14 cellular contexts compared by ENCODE assay signal in the genomic region with DNA sequence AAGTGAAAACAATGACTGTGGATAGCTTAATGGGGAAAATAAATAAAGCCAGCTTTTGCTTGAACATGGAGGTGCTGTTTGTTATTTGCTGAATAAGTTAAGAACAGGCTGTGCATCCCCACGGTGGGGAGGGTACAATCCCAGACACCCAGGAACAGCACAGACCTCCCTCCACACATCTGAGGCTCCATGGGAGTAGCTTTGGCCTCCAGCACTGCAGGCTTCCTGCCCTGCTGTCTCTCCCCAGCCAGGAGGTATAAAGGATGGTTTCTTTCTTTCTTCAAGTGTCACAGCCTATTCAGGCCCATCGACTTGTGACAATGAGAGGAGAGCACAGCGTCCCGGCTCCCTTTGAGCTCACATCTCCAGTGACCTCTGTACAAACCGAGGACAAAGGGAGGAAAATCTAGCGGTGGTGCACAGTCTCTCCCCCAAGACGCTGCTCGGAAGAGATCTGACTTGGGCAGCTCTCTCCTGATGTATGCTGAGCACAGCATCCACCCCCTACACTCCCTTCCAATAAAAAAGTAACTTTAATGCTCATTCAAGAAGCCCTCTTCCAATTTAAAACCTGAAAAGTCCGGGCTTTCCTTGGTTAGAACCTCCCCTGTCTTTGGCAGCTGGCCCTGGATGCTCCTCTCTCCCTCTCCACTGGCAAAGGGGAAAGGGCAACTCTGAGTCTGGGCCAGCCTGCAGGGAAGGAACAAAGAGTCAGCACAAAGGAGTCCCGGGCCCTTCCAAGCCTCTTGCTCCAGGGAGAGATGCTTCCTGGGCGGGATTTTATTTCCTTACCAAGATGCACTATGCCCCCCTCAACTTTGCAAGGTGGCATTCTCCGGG. TPM values are rescaled to one million over a fixed set of nuclear protein-coding genes. Genes with fewer than 3 reads are reported as not detected.
DNase-seq lines count a peak whose midpoint lies in the region; ATAC-seq, FAIRE-seq and TF ChIP-seq lines count a peak whose summit lies in the region.
"Had no signal": no experiment of that assay in that cellular context is flagged by ENCODE, and none has a peak within 500 bp of the region (broad histone marks: within the 10 kb centered on the region; RNA-seq: fewer than 3 reads in every experiment).

No MANE protein-coding gene starts in this region.

- peaks cover 7% of the 10 kb centered on the region for H3K4me1 Mint-ChIP-seq in endodermal cell
- H3K4me1 Mint-ChIP-seq in neural progenitor cell, result peaks cover 88% of the 10 kb centered on the region
- peaks cover 10% of the 10 kb centered on the region for H3K4me1 Mint-ChIP-seq in activated naive CD4-positive, alpha-beta T cell treated with anti-CD3 and anti-CD28 coated beads for 36 hours (ENCODE audit: low read depth)
- peaks cover 26% of the 10 kb centered on the region for H3K4me1 Mint-ChIP-seq in activated naive CD8-positive, alpha-beta T cell treated with anti-CD3 and anti-CD28 coated beads, Interleukin-2, amount 50 U/mL, for 24 hours

- WGBS in right lobe of liver (ENCODE audit: insufficient coverage, low coverage, low lambda C conversion rate, missing lambda C conversion rate), result 39% methylated on average over 6 of the region's 12 CpGs
- 85% methylated on average over 11 of the region's 12 CpGs for WGBS in HepG2 (ENCODE audit: low lambda C conversion rate)
- 64 to 70% methylated on average over 8 to 12 of the region's 12 CpGs for whole genome bisulfite sequencing in endodermal cell (ENCODE audit: insufficient coverage in 1 of 2, insufficient read length in 1 of 2), 2 experiments

- H3K36me3 ChIP-seq in right lobe of liver, result no peaks in the 10 kb centered on the region
- H3K36me3 ChIP-seq in HepG2 (replicated peaks in 1 of 2; ENCODE audit: control insufficient read depth in 1 of 2, insufficient read depth in 2 of 2, low read length in 2 of 2), result peaks cover 13 to 38% of the 10 kb centered on the region in 2 experiments
- no peaks in the 10 kb centered on the region for H3K36me3 ChIP-seq in endodermal cell (ENCODE audit: control insufficient read depth, insufficient read depth, low read length)
- no peaks in the 10 kb centered on the region for H3K36me3 ChIP-seq in neural progenitor cell

- H3K4me2 ChIP-seq in HepG2 (ENCODE audit: low read depth, low read length) (no peak overlapping the region), neural progenitor cell (peak overlapping the region; percentile 71)

- in situ Hi-C loops in HepG2 (cut with HindIII; ENCODE audit: extremely low pct_ligation_motif_present, low pct_unique_long_range_greater_than_20kb), result no loop called here

- no peak for TF ChIP-seq RAD21 in HepG2 (CRISPR knock-in tag; IDR thresholded peaks at IDR 0.05)

- H2AFZ ChIP-seq in HepG2 (ENCODE audit: low read length), result no peak overlapping the region
- H2AFZ ChIP-seq in neural progenitor cell (replicated peaks), result no peak overlapping the region

- ATAC-seq in right lobe of liver, result peak in 3 of 4 donors; percentile 20 to 48 (median 26)
- ATAC-seq in HepG2, result no peak
- ATAC-seq in activated naive CD8-positive, alpha-beta T cell treated with anti-CD3 and anti-CD28 coated beads, Interleukin-2, amount 50 U/mL, for 24 hours, result no peak

- H3F3A ChIP-seq in neural progenitor cell (ENCODE audit: low read depth), result peaks cover 24% of the 10 kb centered on the region

- no TSS peak for BruUV-seq in HepG2 (replicated peaks; lab: Mats Ljungman, UMichigan)

- POLR2A ChIA-PET in HepG2 (lab: Yijun Ruan, JAX) (no interaction called here), RWPE1 (lab: Yijun Ruan, JAX; ENCODE audit: low non-redundant PET) (no interaction called here)

- H3K27me3 ChIP-seq in right lobe of liver (no peaks in the 10 kb centered on the region), HepG2 (ENCODE audit: control insufficient read depth in 1 of 2, insufficient read depth in 2 of 2, low read length in 2 of 2) (no peaks in the 10 kb centered on the region), endodermal cell (ENCODE audit: control insufficient read depth, insufficient read depth, low read length, poor library complexity, severe bottlenecking) (no peaks in the 10 kb centered on the region), neural progenitor cell (no peaks in the 10 kb centered on the region)

- H3K9me3 ChIP-seq in right lobe of liver, result no peaks in the 10 kb centered on the region
- no peaks in the 10 kb centered on the region for H3K9me3 ChIP-seq in HepG2 (ENCODE audit: low read length)
- no peaks in the 10 kb centered on the region for H3K9me3 ChIP-seq in endodermal cell (ENCODE audit: control insufficient read depth, low read length)
- H3K9me3 ChIP-seq in neural progenitor cell (ENCODE audit: low read depth), result no peaks in the 10 kb centered on the region

- H3K4me3 Mint-ChIP-seq in endodermal cell, result no peak overlapping the region
- peak overlapping the region; percentile 31 for H3K4me3 Mint-ChIP-seq in neural progenitor cell
- H3K4me3 Mint-ChIP-seq in activated naive CD4-positive, alpha-beta T cell treated with anti-CD3 and anti-CD28 coated beads for 36 hours, result no peak overlapping the region
- no peak overlapping the region for H3K4me3 Mint-ChIP-seq in activated naive CD8-positive, alpha-beta T cell treated with anti-CD3 and anti-CD28 coated beads, Interleukin-2, amount 50 U/mL, for 24 hours

- TF ChIP-seq POLR2A in right lobe of liver (IDR thresholded peaks at IDR 0.05), result no peak
- no peak for TF ChIP-seq POLR2A in HepG2 (IDR thresholded peaks at IDR 0.05; ENCODE audit: insufficient read depth in 1 of 2, low read depth in 2 of 2, low read length in 2 of 2)

- no peak for TF ChIP-seq CTCF in right lobe of liver (IDR thresholded peaks at IDR 0.05)
- no peak for TF ChIP-seq CTCF in HepG2 (CRISPR knock-in tag; IDR thresholded peaks at IDR 0.05)
- no peak for TF ChIP-seq CTCF in endodermal cell (conservative IDR thresholded peaks at IDR 0.05)
- no peak for TF ChIP-seq CTCF in neural progenitor cell (IDR thresholded peaks at IDR 0.05)
- TF ChIP-seq CTCF in RWPE1 (conservative IDR thresholded peaks at IDR 0.05; ENCODE audit: low read depth), result no peak

- FAIRE-seq in HepG2 (lab: Jason Lieb, UNC), result no peak
- FAIRE-seq: GM12891, H54 had no signal

- CTCF ChIA-PET in HepG2 (lab: Yijun Ruan, JAX; ENCODE audit: low intra/inter-chr PET ratio, low total read pairs), result no interaction called here
- CTCF ChIA-PET in RWPE1 (lab: Yijun Ruan, JAX), result interaction anchor here (0.6 to 0.7 kb wide), 2 partner anchors 18 to 284 kb away, joined by 3 to 4 read pairs; partner anchors contain the start of gene CHST15
- CTCF ChIA-PET in activated naive CD4-positive, alpha-beta T cell treated with anti-CD3 and anti-CD28 coated beads for 36 hours (lab: Charles Lee), result no interaction called here

- H3K4me3 ChIP-seq in right lobe of liver (no peak overlapping the region), HepG2 (replicated peaks in 1 of 3; ENCODE audit: insufficient read depth in 1 of 3, low read depth in 2 of 3, low read length in 3 of 3) (no peak overlapping the region), endodermal cell (ENCODE audit: low read length) (no peak overlapping the region), neural progenitor cell (peak overlapping the region; percentile 19)

- H3K27ac Mint-ChIP-seq in endodermal cell, result no peak overlapping the region
- H3K27ac Mint-ChIP-seq in neural progenitor cell, result peak overlapping the region; percentile 93
- H3K27ac Mint-ChIP-seq in activated naive CD4-positive, alpha-beta T cell treated with anti-CD3 and anti-CD28 coated beads for 36 hours, result no peak overlapping the region
- H3K27ac Mint-ChIP-seq in activated naive CD8-positive, alpha-beta T cell treated with anti-CD3 and anti-CD28 coated beads, Interleukin-2, amount 50 U/mL, for 24 hours, result no peak overlapping the region
- H3K27ac Mint-ChIP-seq: activated T-cell treated with anti-CD3 and anti-CD28 coated beads, Interleukin-2, amount 50 U/mL, for 72 hours had no signal

- intact Hi-C loops in right lobe of liver (cut with DNase I), result no loop called here
- intact Hi-C loops in HepG2 (cut with micrococcal nuclease; ENCODE audit: unreplicated experiment), result no loop called here
- intact Hi-C loops in activated naive CD4-positive, alpha-beta T cell treated with anti-CD3 and anti-CD28 coated beads for 36 hours (cut with micrococcal nuclease), result no loop called here

- H3K27ac ChIP-seq in right lobe of liver, result peak overlapping the region in 1 of 3 donors; percentile 1
- no peak overlapping the region for H3K27ac ChIP-seq in HepG2 (ENCODE audit: extremely low read length, insufficient read depth, low read length)
- H3K27ac ChIP-seq in endodermal cell (ENCODE audit: low read depth, low read length), result peak overlapping the region; percentile 98
- H3K27ac ChIP-seq in neural progenitor cell, result peak overlapping the region; percentile 66
- H3K27ac ChIP-seq in RWPE1, result no peak overlapping the region

- H3K9ac ChIP-seq in HepG2 (ENCODE audit: insufficient read depth, low read depth, low read length) (no peak overlapping the region), endodermal cell (ENCODE audit: extremely low read depth, low read length, poor library complexity, severe bottlenecking) (no peak overlapping the region), neural progenitor cell (no peak overlapping the region)

- DNase-seq in right lobe of liver (no peak), HepG2 (ENCODE audit: low spot score) (no peak), endodermal cell (no peak), neural progenitor cell (ENCODE audit: low spot score) (peak; percentile 86), RWPE1 (ENCODE audit: low spot score) (no peak), NCI-H2196 (lab: John Stamatoyannopoulos, UW; ENCODE audit: unreplicated experiment) (no peak)
- no peak for DNase-seq in activated naive CD4-positive, alpha-beta T cell treated with anti-CD3 and anti-CD28 coated beads for 36 hours
- no peak for DNase-seq in activated naive CD8-positive, alpha-beta T cell treated with anti-CD3 and anti-CD28 coated beads, Interleukin-2, amount 50 U/mL, for 24 hours
- DNase-seq: activated CD4-positive, CD25-positive, alpha-beta regulatory T cell treated with anti-CD3 and anti-CD28 coated beads, Interleukin-2, amount 50 U/mL, for 72 hours; hippocampal formation; NCI-H1417 treated with DMSO at 0.1 percent for 48 hours had no signal

- H3K4me1 ChIP-seq in right lobe of liver (no peaks in the 10 kb centered on the region), HepG2 (ENCODE audit: insufficient read depth, low read length) (peaks cover 94% of the 10 kb centered on the region), endodermal cell (ENCODE audit: control insufficient read depth, insufficient read depth, low read length) (no peaks in the 10 kb centered on the region), neural progenitor cell (peaks cover 28% of the 10 kb centered on the region)

- TF ChIP-seq EP300 in HepG2 (IDR thresholded peaks at IDR 0.05; ENCODE audit: low read depth in 2 of 2, low read length in 2 of 2) (no peak), HepG2 (CRISPR knock-in tag; IDR thresholded peaks at IDR 0.05; ENCODE audit: borderline replicate concordance) (no peak)

- H3K79me2 ChIP-seq in HepG2 (ENCODE audit: insufficient read depth, low read length) (peaks cover 95% of the 10 kb centered on the region), neural progenitor cell (ENCODE audit: low read depth) (no peaks in the 10 kb centered on the region)

- H3K9me3 Mint-ChIP-seq in endodermal cell (no peaks in the 10 kb centered on the region), neural progenitor cell (peaks cover 9% of the 10 kb centered on the region)
- no peaks in the 10 kb centered on the region for H3K9me3 Mint-ChIP-seq in activated naive CD4-positive, alpha-beta T cell treated with anti-CD3 and anti-CD28 coated beads for 36 hours
- no peaks in the 10 kb centered on the region for H3K9me3 Mint-ChIP-seq in activated naive CD8-positive, alpha-beta T cell treated with anti-CD3 and anti-CD28 coated beads, Interleukin-2, amount 50 U/mL, for 24 hours
- H3K9me3 Mint-ChIP-seq: activated T-cell treated with anti-CD3 and anti-CD28 coated beads, Interleukin-2, amount 50 U/mL, for 72 hours had no signal

- H4K20me1 ChIP-seq in HepG2 (ENCODE audit: insufficient read depth, low read length) (peaks cover 99% of the 10 kb centered on the region), neural progenitor cell (ENCODE audit: low read depth) (peaks cover 11% of the 10 kb centered on the region)

- H3K27me3 Mint-ChIP-seq in endodermal cell (ENCODE audit: insufficient read depth) (no peaks in the 10 kb centered on the region), neural progenitor cell (ENCODE audit: insufficient read depth, low read depth) (peaks cover 7% of the 10 kb centered on the region)
- peaks cover 2% of the 10 kb centered on the region for H3K27me3 Mint-ChIP-seq in activated naive CD4-positive, alpha-beta T cell treated with anti-CD3 and anti-CD28 coated beads for 36 hours (ENCODE audit: low read depth)
- peaks cover 4% of the 10 kb centered on the region for H3K27me3 Mint-ChIP-seq in activated naive CD8-positive, alpha-beta T cell treated with anti-CD3 and anti-CD28 coated beads, Interleukin-2, amount 50 U/mL, for 24 hours

- H3K36me3 Mint-ChIP-seq in endodermal cell (ENCODE audit: low read depth) (no peaks in the 10 kb centered on the region), neural progenitor cell (peaks cover 6% of the 10 kb centered on the region)
- no peaks in the 10 kb centered on the region for H3K36me3 Mint-ChIP-seq in activated naive CD4-positive, alpha-beta T cell treated with anti-CD3 and anti-CD28 coated beads for 36 hours (ENCODE audit: low read depth)
- H3K36me3 Mint-ChIP-seq in activated naive CD8-positive, alpha-beta T cell treated with anti-CD3 and anti-CD28 coated beads, Interleukin-2, amount 50 U/mL, for 24 hours (ENCODE audit: low read depth), result no peaks in the 10 kb centered on the region

RNA-seq across cellular contexts. Expression of gene CHST15, which starts 18.1 kb away (rescaled TPM):
- 10 to 100 TPM in 5 of 6 experiments, 1 to 10 TPM in 1; 9.2 to 25.8 (median 11.8) TPM for total RNA-seq in right lobe of liver
- 1.1 and 1.4 TPM in 2 replicates for total RNA-seq in HepG2 (2016; rRNA removed; fragmentation: Illumina TruSeq; extraction: Trizol)
- 1.0 and 1.2 TPM in 2 replicates for total RNA-seq in HepG2 (2016; cell fraction: cytosol; rRNA removed; fragmentation: Illumina TruSeq; extraction: Trizol; ENCODE audit: low read depth)
- 1.4 and 1.5 TPM in 2 replicates for total RNA-seq in HepG2 (2016; cell fraction: insoluble cytoplasmic fraction; rRNA removed; fragmentation: Illumina TruSeq; extraction: Trizol)
- total RNA-seq in HepG2 (2016; cell fraction: membrane; rRNA removed; fragmentation: Illumina TruSeq; extraction: Trizol), result 2.7 and 2.9 TPM in 2 replicates
- 1.1 and 1.9 TPM in 2 replicates for total RNA-seq in HepG2 (2016; cell fraction: nucleus; rRNA removed; fragmentation: Illumina TruSeq; extraction: Trizol)
- polyA plus RNA-seq in HepG2 (2011; rRNA removed), result 94.7 and 113 TPM in 2 replicates
- polyA plus RNA-seq in HepG2 (2011; cell fraction: cytosol; rRNA removed), result 101 and 112 TPM in 2 replicates
- 181 and 188 TPM in 2 replicates for polyA plus RNA-seq in HepG2 (2011; cell fraction: nucleus; rRNA removed)
- polyA plus RNA-seq in HepG2 (2012), result 46.0 and 71.6 TPM in 2 replicates
- 0.27 and 0.52 TPM in 2 replicates for polyA plus RNA-seq in HepG2 (2016; cell fraction: cytosol; fragmentation: Illumina TruSeq; extraction: Trizol; ENCODE audit: low read depth)
- 1.4 TPM in 2 replicates for polyA plus RNA-seq in HepG2 (2016; cell fraction: insoluble cytoplasmic fraction; fragmentation: Illumina TruSeq; extraction: Trizol; ENCODE audit: low read depth)
- polyA plus RNA-seq in HepG2 (2016; cell fraction: membrane; fragmentation: Illumina TruSeq; extraction: Trizol; ENCODE audit: low read depth), result 0.68 and 0.92 TPM in 2 replicates
- 1.1 and 1.9 TPM in 2 replicates for polyA plus RNA-seq in HepG2 (2016; cell fraction: nucleus; fragmentation: Illumina TruSeq; extraction: Trizol; ENCODE audit: insufficient read depth, low read depth)
- 10.5 and 261 TPM in 2 replicates for polyA minus RNA-seq in HepG2 (2011; rRNA and poly(A)+ RNA removed; ENCODE audit: low replicate concordance)
- polyA minus RNA-seq in HepG2 (2011; cell fraction: cytosol; rRNA and poly(A)+ RNA removed), result 111 and 123 TPM in 2 replicates
- polyA minus RNA-seq in HepG2 (2011; cell fraction: nucleus; rRNA and poly(A)+ RNA removed), result 241 and 251 TPM in 2 replicates
- total RNA-seq in endodermal cell, result 10 to 100 TPM in 1 of 2 donors, 1 to 10 TPM in 1; 7.5 to 14.9 TPM
- 8.9 TPM for polyA plus RNA-seq in endodermal cell (2013, experiment 1 of 2)
- polyA plus RNA-seq in endodermal cell (2013, experiment 2 of 2), result 10.0 TPM
- 0.54 and 0.59 TPM in 2 replicates for total RNA-seq in neural progenitor cell (ENCODE audit: low replicate concordance)
- total RNA-seq in activated naive CD4-positive, alpha-beta T cell treated with anti-CD3 and anti-CD28 coated beads for 36 hours, result under 1 TPM; 0.47 to 0.50 TPM

Comparison
In these comparisons a context has a peak if more than half of its experiments do, and no peak if none do; other contexts are left out.
1. ATAC-seq: peak in right lobe of liver (3 of 4); none in HepG2 (single experiment) and activated naive CD8-positive, alpha-beta T cell treated with anti-CD3 and anti-CD28 coated beads, Interleukin-2, amount 50 U/mL, for 24 hours (single experiment).
2. H3K27ac ChIP-seq: peak in endodermal cell (single experiment) and neural progenitor cell (single experiment); none in HepG2 (single experiment) and RWPE1 (single experiment).